Comparison of ENCODE assay signal across 20 cellular contexts in the genomic region with DNA sequence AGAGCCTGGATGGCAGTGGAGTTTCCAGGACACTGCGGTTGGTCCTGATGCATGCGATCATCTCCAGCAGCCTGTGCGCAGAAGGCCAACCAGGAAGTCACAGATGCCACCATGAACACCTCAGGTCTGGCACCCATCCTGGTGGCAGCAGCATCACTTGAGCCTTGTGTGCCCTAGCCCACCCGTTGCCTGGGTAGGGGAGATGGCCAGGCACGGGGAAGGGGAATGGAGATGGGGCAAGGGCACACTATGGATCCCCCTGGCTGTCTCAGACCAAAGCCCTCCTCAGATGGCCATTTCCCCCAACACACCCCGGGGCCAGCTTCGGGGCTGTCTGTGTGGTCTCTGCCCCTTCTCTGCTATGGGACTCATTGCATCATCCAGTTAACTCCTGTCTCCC. TPM values are rescaled to one million over a fixed set of nuclear protein-coding genes. Genes with fewer than 3 reads are reported as not detected.
DNase-seq lines count a peak whose midpoint lies in the region; ATAC-seq, FAIRE-seq and TF ChIP-seq lines count a peak whose summit lies in the region.
"Had no signal": no experiment of that assay in that cellular context is flagged by ENCODE, and none has a peak within 500 bp of the region (broad histone marks: within the 10 kb centered on the region; RNA-seq: fewer than 3 reads in every experiment).

No MANE protein-coding gene starts in this region.

- no peak overlapping the region for H3K9ac ChIP-seq in BLaER1 treated with 17β-estradiol and CSF1 and Interleukin-3, amounts not matched to agents 10 nM and 100 nM
- no peak overlapping the region for H3K9ac ChIP-seq in kidney (ENCODE audit: low read length in 2 of 2)
- H3K9ac ChIP-seq: GM23248 had no signal

- no peaks in the 10 kb centered on the region for H3K36me3 ChIP-seq in BLaER1 treated with 17β-estradiol and CSF1 and Interleukin-3, amounts not matched to agents 10 nM and 100 nM
- H3K36me3 ChIP-seq in RWPE2 (ENCODE audit: low read depth) (no peaks in the 10 kb centered on the region), kidney (ENCODE audit: control insufficient read depth in 1 of 2, insufficient read depth in 2 of 2, low read length in 2 of 2) (no peaks in the 10 kb centered on the region)
- H3K36me3 ChIP-seq: BE2C had no signal

- H3K4me1 ChIP-seq in BLaER1 treated with 17β-estradiol and CSF1 and Interleukin-3, amounts not matched to agents 10 nM and 100 nM: peaks cover 30 to 60% (median 51%) of the 10 kb centered on the region in 10 experiments
- no peaks in the 10 kb centered on the region for H3K4me1 ChIP-seq in RWPE2 (ENCODE audit: insufficient read depth, poor library complexity, severe bottlenecking)
- no peaks in the 10 kb centered on the region for H3K4me1 ChIP-seq in kidney (ENCODE audit: control insufficient read depth in 1 of 2, insufficient read depth in 1 of 2, low read depth in 1 of 2, low read length in 2 of 2)
- H3K4me1 ChIP-seq: BE2C, Caco-2 had no signal

- intact Hi-C loops in kidney (cut with DNase I): no loop called here

- H3K9me3 ChIP-seq in BLaER1 treated with 17β-estradiol and CSF1 and Interleukin-3, amounts not matched to agents 10 nM and 100 nM (replicated peaks in 1 of 11): no peaks in the 10 kb centered on the region
- H3K9me3 ChIP-seq in RWPE2 (ENCODE audit: severe bottlenecking) (no peaks in the 10 kb centered on the region), kidney (ENCODE audit: control insufficient read depth in 1 of 2, low read length in 2 of 2) (no peaks in the 10 kb centered on the region)
- H3K9me3 ChIP-seq: BE2C, Caco-2 had no signal

- H3K4me3 ChIP-seq in BLaER1 treated with 17β-estradiol and CSF1 and Interleukin-3, amounts not matched to agents 10 nM and 100 nM: no peak overlapping the region
- no peak overlapping the region for H3K4me3 ChIP-seq in RWPE2 (ENCODE audit: severe bottlenecking)
- H3K4me3 ChIP-seq in kidney (ENCODE audit: low read length in 2 of 2): no peak overlapping the region
- H3K4me3 ChIP-seq: GM23248 had no signal

- ATAC-seq in RWPE2 (ENCODE audit: low read depth) (no peak), GM18502 (IDR thresholded peaks at IDR 0.05; ENCODE audit: poor library complexity, unreplicated experiment) (no peak)
- ATAC-seq: CD8-positive, alpha-beta T cell; HCT116 had no signal

- TF ChIP-seq CTCF in RWPE2 (IDR thresholded peaks at IDR 0.05; ENCODE audit: poor library complexity, severe bottlenecking): no peak
- no peak for TF ChIP-seq CTCF in kidney (IDR thresholded peaks at IDR 0.05; ENCODE audit: borderline replicate concordance, extremely low read depth, insufficient read depth)

- H3K27ac ChIP-seq in BLaER1 treated with 17β-estradiol and CSF1 and Interleukin-3, amounts not matched to agents 10 nM and 100 nM: no peak overlapping the region
- H3K27ac ChIP-seq in RWPE2 (ENCODE audit: poor library complexity, severe bottlenecking) (no peak overlapping the region), kidney (ENCODE audit: low read depth in 2 of 2, low read length in 2 of 2) (no peak overlapping the region)
- H3K27ac ChIP-seq: C4-2B, GM23248 had no signal

- no peak for FAIRE-seq in kidney (lab: Jason Lieb, UNC)
- FAIRE-seq: A204.1, G401.6, GM12892, GM19239 had no signal

- peaks cover 0 to 92% (median 7%) of the 10 kb centered on the region in 11 experiments; a peak in 11 of 22 replicates for H3K27me3 ChIP-seq in BLaER1 treated with 17β-estradiol and CSF1 and Interleukin-3, amounts not matched to agents 10 nM and 100 nM
- H3K27me3 ChIP-seq in RWPE2 (ENCODE audit: insufficient read depth, poor library complexity, severe bottlenecking): peaks cover 60% of the 10 kb centered on the region
- H3K27me3 ChIP-seq: BE2C had no signal

- DNase-seq in RWPE2 (ENCODE audit: low spot score) (peak; percentile 74), kidney (peak; percentile 17), amygdala (lab: John Stamatoyannopoulos, UW) (no peak)
- no peak for DNase-seq in activated CD4-positive, alpha-beta T cell treated with anti-CD3 and anti-CD28 coated beads, Interleukin-2, amount 50 U/mL, for 48 hours
- DNase-seq: BE2C; Caco-2; CD4-positive, CD25-positive, alpha-beta regulatory T cell; CD8-positive, alpha-beta T cell; DMS153; DND-41; GM23248; H9 had no signal

- peak overlapping the region in 8 of 11 experiments; percentile 83 to 91 (median 87); a peak in 15 of 22 replicates for H3K4me2 ChIP-seq in BLaER1 treated with 17β-estradiol and CSF1 and Interleukin-3, amounts not matched to agents 10 nM and 100 nM

- peaks cover 0 to 93% (median 23%) of the 10 kb centered on the region in 11 experiments; a peak in 14 of 22 replicates for H4K20me1 ChIP-seq in BLaER1 treated with 17β-estradiol and CSF1 and Interleukin-3, amounts not matched to agents 10 nM and 100 nM

RNA-seq across cellular contexts. Expression of gene GNAS-AS1, which starts 58.3 kb away (rescaled TPM):
- 0.88 TPM for total RNA-seq in kidney
- 0.37 TPM for polyA plus RNA-seq in kidney (ENCODE audit: insufficient read depth, low read depth, low replicate concordance)
- polyA plus RNA-seq: CD4-positive, CD25-positive, alpha-beta regulatory T cell had no signal

Comparison
In these comparisons a context has a peak if more than half of its experiments do, and no peak if none do; other contexts are left out.
1. DNase-seq: peak in RWPE2 (single experiment) and kidney (single experiment); none in amygdala (0 of 56) and activated CD4-positive, alpha-beta T cell treated with anti-CD3 and anti-CD28 coated beads, Interleukin-2, amount 50 U/mL, for 48 hours (0 of 2).